Comparison of ENCODE assay signal across 11 cellular contexts in the genomic region with DNA sequence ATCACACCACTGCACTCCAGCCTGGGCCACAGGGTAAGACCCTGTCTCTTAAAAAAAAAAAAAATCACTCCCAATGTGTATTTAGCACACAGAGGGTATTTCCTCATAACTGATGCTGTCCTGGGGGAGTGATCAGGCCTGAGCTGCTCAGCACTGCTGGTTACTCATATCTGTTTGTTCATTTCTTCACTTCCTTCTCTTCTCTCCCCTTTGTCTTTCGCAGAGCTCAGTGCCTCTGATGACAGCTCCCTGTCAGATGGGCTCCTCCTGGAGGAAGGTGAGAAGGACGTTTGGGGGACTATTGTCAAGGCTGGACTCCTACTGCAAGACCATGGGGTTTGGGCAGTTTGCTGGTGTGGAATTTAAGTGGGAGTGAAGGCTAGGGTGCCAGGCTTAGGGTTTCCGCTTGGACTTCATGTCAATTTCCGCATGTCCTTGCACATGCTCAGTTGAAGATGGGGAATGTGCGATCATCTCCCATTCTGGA. TPM values are rescaled to one million over a fixed set of nuclear protein-coding genes. Genes with fewer than 3 reads are reported as not detected.
DNase-seq lines count a peak whose midpoint lies in the region; ATAC-seq and TF ChIP-seq lines count a peak whose summit lies in the region.
"Had no signal": no experiment of that assay in that cellular context is flagged by ENCODE, and none has a peak within 500 bp of the region (broad histone marks: within the 10 kb centered on the region; RNA-seq: fewer than 3 reads in every experiment).

No MANE protein-coding gene starts in this region.

- H3K4me1 Mint-ChIP-seq in endodermal cell, result no peaks in the 10 kb centered on the region

- H3K4me3 ChIP-seq in GM06990 (replicated peaks; ENCODE audit: low read depth, low read length) (no peak overlapping the region), esophagus (ENCODE audit: low read depth in 1 of 2, low read length in 2 of 2) (no peak overlapping the region), ascending aorta (no peak overlapping the region), endodermal cell (ENCODE audit: low read length) (no peak overlapping the region), OCI-LY7 (ENCODE audit: low read depth, low read length, poor library complexity, severe bottlenecking) (no peak overlapping the region)

- CTCF ChIA-PET in OCI-LY7 (lab: Charles Lee; ENCODE audit: unreplicated experiment), result no interaction called here

- no peak overlapping the region for H3K4me3 Mint-ChIP-seq in endodermal cell

- DNase-seq in GM06990 (ENCODE audit: extremely low read depth, insufficient read length) (peak; percentile 56), ascending aorta (ENCODE audit: low spot score in 2 of 2) (no peak), endodermal cell (no peak), OCI-LY7 (ENCODE audit: low spot score) (no peak)
- DNase-seq in activated CD4-positive, CD25-positive, alpha-beta regulatory T cell treated with anti-CD3 and anti-CD28 coated beads, Interleukin-2, amount 50 U/mL, for 72 hours, result no peak
- DNase-seq: NCI-H1436 had no signal

- H4K20me1 ChIP-seq in OCI-LY7 (ENCODE audit: insufficient read depth, low read length), result no peaks in the 10 kb centered on the region

- no peak overlapping the region for H3K27ac Mint-ChIP-seq in endodermal cell

- no peaks in the 10 kb centered on the region for H3K79me2 ChIP-seq in OCI-LY7 (ENCODE audit: insufficient read depth, low read depth, low read length)

- H3K9ac ChIP-seq in endodermal cell (ENCODE audit: extremely low read depth, low read length, poor library complexity, severe bottlenecking), result no peak overlapping the region

- POLR2A ChIA-PET in OCI-LY7 (lab: Charles Lee), result interaction anchor here (0.6 to 1.4 kb wide), 2 partner anchors 11 to 46 kb away, joined by 3 to 4 read pairs; no protein-coding TSS in a partner anchor

- H3K4me2 ChIP-seq in OCI-LY7 (ENCODE audit: low read length), result no peak overlapping the region

- H3K9me3 Mint-ChIP-seq in endodermal cell, result no peaks in the 10 kb centered on the region

- peaks cover 69% of the 10 kb centered on the region for H3K36me3 Mint-ChIP-seq in endodermal cell (ENCODE audit: low read depth)

- H3K9me2 ChIP-seq in OCI-LY7 (ENCODE audit: insufficient read depth, low read length), result no peaks in the 10 kb centered on the region

- TF ChIP-seq CTCF in GM06990 (IDR thresholded peaks at IDR 0.05; ENCODE audit: insufficient read depth, low read length, poor library complexity, severe bottlenecking), result no peak
- no peak for TF ChIP-seq CTCF in ascending aorta (IDR thresholded peaks at IDR 0.05)
- no peak for TF ChIP-seq CTCF in endodermal cell (conservative IDR thresholded peaks at IDR 0.05)
- no peak for TF ChIP-seq CTCF in OCI-LY7 (conservative IDR thresholded peaks at IDR 0.05; ENCODE audit: low read length)

- ATAC-seq in GM21367 (IDR thresholded peaks at IDR 0.05; ENCODE audit: unreplicated experiment) (peak; percentile 67), HG03442 (IDR thresholded peaks at IDR 0.05; ENCODE audit: unreplicated experiment) (peak; percentile 64)

- H3K27me3 Mint-ChIP-seq in endodermal cell (ENCODE audit: insufficient read depth), result no peaks in the 10 kb centered on the region

- intact Hi-C loops in ascending aorta (cut with DNase I) (no loop called here), OCI-LY7 (cut with micrococcal nuclease; ENCODE audit: unreplicated experiment) (no loop called here)

- H3K9me3 ChIP-seq in esophagus (ENCODE audit: control insufficient read depth in 2 of 2, insufficient read depth in 1 of 2, low read depth in 1 of 2, low read length in 1 of 2) (no peaks in the 10 kb centered on the region), ascending aorta (no peaks in the 10 kb centered on the region), endodermal cell (ENCODE audit: control insufficient read depth, low read length) (no peaks in the 10 kb centered on the region), OCI-LY7 (ENCODE audit: low read length) (no peaks in the 10 kb centered on the region)

- no peak overlapping the region for H2AFZ ChIP-seq in OCI-LY7 (ENCODE audit: low read length)

- WGBS in esophagus, 2 donors, result 63 to 73% methylated on average over 5 of the region's 5 CpGs
- WGBS in endodermal cell (ENCODE audit: insufficient coverage in 1 of 2, insufficient read length in 1 of 2), 2 experiments, result 88 to 95% methylated on average over 3 to 5 of the region's 5 CpGs

- H3K4me1 ChIP-seq in esophagus (ENCODE audit: control insufficient read depth in 2 of 2, insufficient read depth in 2 of 2, low read length in 1 of 2), result peaks cover 0 to 21% of the 10 kb centered on the region in 2 donors
- H3K4me1 ChIP-seq in ascending aorta, result no peaks in the 10 kb centered on the region
- no peaks in the 10 kb centered on the region for H3K4me1 ChIP-seq in endodermal cell (ENCODE audit: control insufficient read depth, insufficient read depth, low read length)
- H3K4me1 ChIP-seq in OCI-LY7 (ENCODE audit: insufficient read depth, low read length, poor library complexity, severe bottlenecking), result no peaks in the 10 kb centered on the region

- H3K36me3 ChIP-seq in GM06990 (ENCODE audit: control insufficient read depth, insufficient read depth, low read length) (peaks cover 1% of the 10 kb centered on the region; the same call in 1 of the 2 replicates), esophagus (ENCODE audit: control insufficient read depth in 2 of 2, insufficient read depth in 2 of 2, low read length in 1 of 2) (peaks cover 0 to 27% of the 10 kb centered on the region in 2 donors), ascending aorta (no peaks in the 10 kb centered on the region), endodermal cell (ENCODE audit: control insufficient read depth, insufficient read depth, low read length) (peaks cover 64% of the 10 kb centered on the region), OCI-LY7 (ENCODE audit: insufficient read depth, low read length) (no peaks in the 10 kb centered on the region)

- H3K27ac ChIP-seq in esophagus (ENCODE audit: low read depth in 2 of 2, low read length in 1 of 2) (peak overlapping the region; percentile 83 to 92), ascending aorta (no peak overlapping the region), endodermal cell (ENCODE audit: low read depth, low read length) (no peak overlapping the region), OCI-LY7 (ENCODE audit: low read depth, low read length, poor library complexity, severe bottlenecking) (no peak overlapping the region)

- H3K27me3 ChIP-seq in GM06990 (replicated peaks; ENCODE audit: control insufficient read depth, insufficient read depth, low read length) (no peaks in the 10 kb centered on the region), esophagus (ENCODE audit: control insufficient read depth in 1 of 2, insufficient read depth in 2 of 2, low read length in 2 of 2) (no peaks in the 10 kb centered on the region), ascending aorta (no peaks in the 10 kb centered on the region), endodermal cell (ENCODE audit: control insufficient read depth, insufficient read depth, low read length, poor library complexity, severe bottlenecking) (no peaks in the 10 kb centered on the region)

- BruUV-seq in OCI-LY7 (replicated peaks; lab: Mats Ljungman, UMichigan), result no TSS peak

RNA-seq across cellular contexts. Expression of gene INAVA, which starts 13.0 kb away (rescaled TPM):
- polyA plus RNA-seq in esophagus, result 10 to 100 TPM; 39.4 to 41.9 TPM
- total RNA-seq in ascending aorta (not detected), endodermal cell (10 to 100 TPM; 59.5 to 61.5 TPM), OCI-LY7 (2022) (not detected in 2 replicates)
- 27.8 TPM for polyA plus RNA-seq in endodermal cell (2013, experiment 1 of 2)
- 26.1 TPM for polyA plus RNA-seq in endodermal cell (2013, experiment 2 of 2)
- total RNA-seq in OCI-LY7 (2014; rRNA removed; shearing (Covaris generic)), result not detected in 2 replicates
- total RNA-seq: fibroblast of lung had no signal

RNA-seq across cellular contexts. Expression of gene GPR25, which starts 34.9 kb away (rescaled TPM):
- under 1 TPM; 0.14 to 0.55 TPM for polyA plus RNA-seq in esophagus
- total RNA-seq in ascending aorta, result not detected
- not detected for total RNA-seq in endodermal cell
- polyA plus RNA-seq in endodermal cell (2013, experiment 1 of 2), result not detected
- not detected for polyA plus RNA-seq in endodermal cell (2013, experiment 2 of 2)
- total RNA-seq in OCI-LY7 (2014; rRNA removed; shearing (Covaris generic)), result not detected in 2 replicates
- not detected in 2 replicates for total RNA-seq in OCI-LY7 (2022)
- total RNA-seq: Daoy, fibroblast of lung had no signal
- polyA plus RNA-seq: fibroblast of lung had no signal

Comparison
In these comparisons a context has a peak if more than half of its experiments do, and no peak if none do; other contexts are left out.
1. H3K27ac ChIP-seq: peak in esophagus (2 of 2); none in ascending aorta (0 of 2), endodermal cell (single experiment) and OCI-LY7 (single experiment).
2. RNA of gene INAVA, which starts 13.0 kb away (total RNA-seq): 59.5 to 61.5 TPM in endodermal cell; not detected in ascending aorta (single experiment) and not detected in OCI-LY7; every median in the first group is over 10 times any median in the second.